ENCODE assay signal across 16 cellular contexts in genomic region chr11:57704932-57705331, GRCh38. TPM values are rescaled to one million over a fixed set of nuclear protein-coding genes. Genes with fewer than 3 reads are reported as not detected.
"Had no signal": no experiment of that assay in that cellular context is flagged by ENCODE, and none has a peak within 500 bp of the region (broad histone marks: within the 10 kb centered on the region; RNA-seq: fewer than 3 reads in every experiment).

No MANE protein-coding gene starts in this region.

- ATAC-seq: esophagus mucosa; pancreas; stimulated activated naive B cell treated with anti-CD40 and anti-IgM and Interleukin-4, amounts not matched to agents 10 μg/mL and 1 μg/mL and 100 μg/mL, for 72 hours had no signal

- H3K27me3 ChIP-seq: colonic mucosa, pancreas had no signal

- H3K9me3 Mint-ChIP-seq: stimulated activated naive B cell treated with anti-CD40 and anti-IgM and Interleukin-4, amounts not matched to agents 10 μg/mL and 1 μg/mL and 100 μg/mL, for 72 hours had no signal

- H3K4me1 ChIP-seq: colonic mucosa, pancreas had no signal

- H3K4me3 Mint-ChIP-seq: stimulated activated naive B cell treated with anti-CD40 and anti-IgM and Interleukin-4, amounts not matched to agents 10 μg/mL and 1 μg/mL and 100 μg/mL, for 72 hours had no signal

- H3K4me3 ChIP-seq: colonic mucosa, lung, pancreas had no signal

- H3K9me3 ChIP-seq: colonic mucosa, pancreas had no signal

- DNase-seq: activated CD4-positive, alpha-beta T cell treated with anti-CD3 and anti-CD28 coated beads, Interleukin-2, amount 50 U/mL, for 4 hours; activated CD4-positive, CD25-positive, alpha-beta regulatory T cell treated with anti-CD3 and anti-CD28 coated beads, Interleukin-2, amount 50 U/mL, for 72 hours; activated naive CD4-positive, alpha-beta T cell treated with Interleukin-2 at 50 U/mL for 16 hours; amniotic stem cell; colonic mucosa; islet precursor cell; midbrain; pancreas; retina; stimulated activated naive B cell treated with anti-CD40 and anti-IgM and Interleukin-4, amounts not matched to agents 10 μg/mL and 1 μg/mL and 100 μg/mL, for 72 hours; substantia nigra; T-helper 9 cell; trophoblast cell had no signal

- H3K27ac Mint-ChIP-seq: stimulated activated naive B cell treated with anti-CD40 and anti-IgM and Interleukin-4, amounts not matched to agents 10 μg/mL and 1 μg/mL and 100 μg/mL, for 72 hours had no signal

- H3K27ac ChIP-seq: colonic mucosa, pancreas had no signal

- H3K27me3 Mint-ChIP-seq: stimulated activated naive B cell treated with anti-CD40 and anti-IgM and Interleukin-4, amounts not matched to agents 10 μg/mL and 1 μg/mL and 100 μg/mL, for 72 hours had no signal

RNA-seq across cellular contexts. Expression of gene BTBD18, which starts 46.7 kb away (rescaled TPM):
- total RNA-seq: colonic mucosa, esophagus mucosa, lung, myocyte, pancreas had no signal
- polyA plus RNA-seq: lung had no signal
